1 cellular context compared by ENCODE assay signal in genomic region chr14:94581127-94581999, GRCh38.
TF ChIP-seq lines count a peak whose summit lies in the region.

Gene SERPINA5 (plus strand): TSS chr14:94581426. CDS start chr14:94587363, 5,937 bp downstream.

TF ChIP-seq in IMR-90, 13 proteins besides CTCF, POLR2A, EP300 and RAD21 (continued from another document):
- TF ChIP-seq RFX5 (IDR thresholded peaks at IDR 0.05; ENCODE audit: low read depth, low read length), result no peak
